In the genomic region with DNA sequence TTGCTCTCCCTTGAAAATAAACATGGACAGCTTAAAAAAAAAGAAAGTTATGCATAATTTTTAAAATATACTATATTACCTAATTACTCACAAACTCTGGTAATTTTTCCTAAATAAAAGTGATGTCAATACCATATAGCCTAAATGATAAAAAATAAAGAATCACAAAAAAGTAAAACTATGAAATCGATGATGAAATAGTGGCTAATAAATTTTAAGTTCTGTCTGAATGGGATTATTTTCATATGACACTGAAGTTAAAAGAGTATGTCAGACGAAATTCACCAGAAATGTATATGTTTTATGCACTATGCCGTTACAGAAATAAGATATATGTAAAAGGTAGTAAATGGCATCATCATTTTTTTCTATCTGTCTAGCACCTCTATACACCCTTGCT, we compare ENCODE assay signal across 10 cellular contexts.
"Had no signal": no experiment of that assay in that cellular context is flagged by ENCODE, and none has a peak within 500 bp of the region (broad histone marks: within the 10 kb centered on the region; RNA-seq: fewer than 3 reads in every experiment).

No MANE protein-coding gene starts in this region.

- H3K27ac ChIP-seq: HL-60, KMS-11 had no signal

- FAIRE-seq: H1, H54 had no signal

- H3K9ac ChIP-seq: KMS-11 had no signal

- DNase-seq: H9, HCEC 1CT, IMR-90, Karpas-422, KBM-7 had no signal

- ATAC-seq: GM23338 had no signal

- H3K27ac Mint-ChIP-seq: GM23338, H9 had no signal

- H3K9me3 Mint-ChIP-seq: GM23338, H9 had no signal

- H2AFZ ChIP-seq: GM23338 had no signal

- H3K4me3 Mint-ChIP-seq: GM23338, H9 had no signal

- H3K4me3 ChIP-seq: GM23338 had no signal

- H3K4me1 Mint-ChIP-seq: GM23338, H9 had no signal

- H3K4me2 ChIP-seq: GM23338, KMS-11 had no signal
